In genomic region chr5:34762321-34762871, GRCh38 we compare ENCODE assay signal across 13 cellular contexts.
DNase-seq lines count a peak whose midpoint lies in the region; ATAC-seq and TF ChIP-seq lines count a peak whose summit lies in the region.
"Had no signal": no experiment of that assay in that cellular context is flagged by ENCODE, and none has a peak within 500 bp of the region (broad histone marks: within the 10 kb centered on the region; RNA-seq: fewer than 3 reads in every experiment).

No MANE protein-coding gene starts in this region.

- H3K27ac Mint-ChIP-seq in GM23338 = no peak overlapping the region

- no peaks in the 10 kb centered on the region; the same call in 1 of the 2 replicates for H4K20me1 ChIP-seq in GM23338 (replicated peaks; ENCODE audit: insufficient read depth)

- H3K9me2 ChIP-seq in GM23338 (ENCODE audit: insufficient read depth) = no peaks in the 10 kb centered on the region

- no peak for TF ChIP-seq POLR2A in spleen (IDR thresholded peaks at IDR 0.05)

- H3K27me3 Mint-ChIP-seq in GM23338 (ENCODE audit: insufficient read depth, low read depth, poor library complexity) = no peaks in the 10 kb centered on the region

- peaks cover 81% of the 10 kb centered on the region for H3K79me2 ChIP-seq in GM23338 (replicated peaks; ENCODE audit: insufficient read depth)

- H3K4me3 ChIP-seq in GM23338 = no peak overlapping the region
- no peak overlapping the region for H3K4me3 ChIP-seq in spleen
- H3K4me3 ChIP-seq: esophagus muscularis mucosa, lower lobe of right lung, right lobe of liver had no signal

- no peak overlapping the region for H3K4me3 Mint-ChIP-seq in GM23338

- peaks cover 99% of the 10 kb centered on the region for H3K36me3 Mint-ChIP-seq in GM23338 (ENCODE audit: low read depth)

- H3K4me1 ChIP-seq in GM23338 (ENCODE audit: insufficient read depth) (no peaks in the 10 kb centered on the region), spleen (peaks cover 4 to 45% (median 10%) of the 10 kb centered on the region in 6 donors)

- TF ChIP-seq CTCF in GM23338 (conservative IDR thresholded peaks at IDR 0.05; ENCODE audit: low read depth in 2 of 2) = no peak
- TF ChIP-seq CTCF in spleen (IDR thresholded peaks at IDR 0.05 in 8 of 11, conservative IDR thresholded peaks at IDR 0.05 in 3 of 11) = no peak

- H3K4me2 ChIP-seq in GM23338 = no peak overlapping the region

- H3K9me3 ChIP-seq in spleen = peaks cover 0 to 7% (median 0%) of the 10 kb centered on the region in 8 donors
- H3K9me3 ChIP-seq: Caco-2, esophagus muscularis mucosa, lower lobe of right lung, right lobe of liver had no signal

- peak overlapping the region; percentile 21; the same call in 1 of the 2 replicates for H3K27ac ChIP-seq in GM23338 (ENCODE audit: low read depth)
- H3K27ac ChIP-seq in spleen = peak overlapping the region in 7 of 8 donors; percentile 16 to 76 (median 45)
- H3K27ac ChIP-seq: lower lobe of right lung had no signal

- intact Hi-C loops in spleen (cut with DNase I; ENCODE audit: low total_unique reads) = no loop called here

- POLR2A ChIA-PET in HEK293T (lab: Yijun Ruan, JAX) = no interaction called here

- 43 to 71% (median 65%) methylated on average over 5 of the region's 5 CpGs for WGBS in spleen, 5 donors

- no peak for ATAC-seq in GM23338

- peaks cover 44% of the 10 kb centered on the region for H3K9me3 Mint-ChIP-seq in GM23338

- H3K36me3 ChIP-seq in GM23338 (ENCODE audit: insufficient read depth) = peaks cover 38% of the 10 kb centered on the region
- H3K36me3 ChIP-seq in spleen = peaks cover 0 to 37% (median 0%) of the 10 kb centered on the region in 6 donors
- H3K36me3 ChIP-seq: right lobe of liver had no signal

- H3K4me1 Mint-ChIP-seq in GM23338 = no peaks in the 10 kb centered on the region

- H3F3A ChIP-seq in GM23338 (replicated peaks; ENCODE audit: low read depth) = no peaks in the 10 kb centered on the region

- no peak overlapping the region for H2AFZ ChIP-seq in GM23338

- DNase-seq in GM23338 (ENCODE audit: low spot score) (no peak), brain pericyte (ENCODE audit: low read depth, low spot score) (peak; percentile 91), hepatic stellate cell (ENCODE audit: low spot score) (peak; percentile 51), spleen (no peak), NAMALWA (ENCODE audit: low spot score) (no peak), HEK293T (ENCODE audit: extremely low spot score) (no peak), SKM-1 treated with dmso at 0.1 percent for 144 hours (lab: John Stamatoyannopoulos, UW; ENCODE audit: unreplicated experiment) (no peak)
- no peak for DNase-seq in stimulated activated CD4-positive, alpha-beta T cell treated with anti-CD3 and anti-CD28 coated beads, Interleukin-2, amount 100 ng/mL, for 48 hours
- DNase-seq: Caco-2, lower lobe of right lung, NCI-H187, right lobe of liver had no signal

- CTCF ChIA-PET in HEK293T (lab: Yijun Ruan, JAX) = interaction anchor here (0.5 kb wide), 1 partner anchor 109 kb away, joined by 4 read pairs; no protein-coding TSS in a partner anchor

- H3K27me3 ChIP-seq in GM23338 (ENCODE audit: insufficient read depth) (no peaks in the 10 kb centered on the region), spleen (replicated peaks in 1 of 7) (no peaks in the 10 kb centered on the region)
- H3K27me3 ChIP-seq: esophagus muscularis mucosa, right lobe of liver had no signal

TF ChIP-seq in HEK293T, 16 proteins besides CTCF, POLR2A, EP300 and RAD21:
- TF ChIP-seq TARDBP (IDR thresholded peaks at IDR 0.05) = no peak
- TF ChIP-seq FOXA1 (IDR thresholded peaks at IDR 0.05) = no peak
- TF ChIP-seq SP1 (IDR thresholded peaks at IDR 0.05) = no peak
- TF ChIP-seq SUZ12 (IDR thresholded peaks at IDR 0.05) = no peak
- TF ChIP-seq BHLHE40 (IDR thresholded peaks at IDR 0.05; ENCODE audit: borderline replicate concordance) = no peak
- TF ChIP-seq CTBP1 (IDR thresholded peaks at IDR 0.05; ENCODE audit: borderline replicate concordance) = no peak
- no peak for TF ChIP-seq PKNOX1 (IDR thresholded peaks at IDR 0.05)
- TF ChIP-seq ELF4 (IDR thresholded peaks at IDR 0.05) = no peak
- TF ChIP-seq HDGF (IDR thresholded peaks at IDR 0.05; ENCODE audit: borderline replicate concordance) = no peak
- TF ChIP-seq ARNT (IDR thresholded peaks at IDR 0.05) = no peak
- no peak for TF ChIP-seq L3MBTL2 (conservative IDR thresholded peaks at IDR 0.05)
- no peak for TF ChIP-seq NFRKB (IDR thresholded peaks at IDR 0.05)

Comparison
In these comparisons a context has a peak if more than half of its experiments do, and no peak if none do; other contexts are left out.
1. DNase-seq: peak in brain pericyte (single experiment) and hepatic stellate cell (single experiment); none in GM23338 (single experiment), spleen (single experiment), NAMALWA (single experiment), stimulated activated CD4-positive, alpha-beta T cell treated with anti-CD3 and anti-CD28 coated beads, Interleukin-2, amount 100 ng/mL, for 48 hours (0 of 2), HEK293T (single experiment) and SKM-1 treated with dmso at 0.1 percent for 144 hours (single experiment).